In genomic region chr3:138459619-138460535, GRCh38 we compare ENCODE assay signal across 21 cellular contexts. TPM values are rescaled to one million over a fixed set of nuclear protein-coding genes. Genes with fewer than 3 reads are reported as not detected.
DNase-seq lines count a peak whose midpoint lies in the region; ATAC-seq and TF ChIP-seq lines count a peak whose summit lies in the region.
"Had no signal": no experiment of that assay in that cellular context is flagged by ENCODE, and none has a peak within 500 bp of the region (broad histone marks: within the 10 kb centered on the region; RNA-seq: fewer than 3 reads in every experiment).

No MANE protein-coding gene starts in this region.

- TF ChIP-seq CTCF in HCT116 (IDR thresholded peaks at IDR 0.05 in 2 of 3, conservative IDR thresholded peaks at IDR 0.05 in 1 of 3; ENCODE audit: borderline replicate concordance in 1 of 3, insufficient read depth in 1 of 3, low read depth in 2 of 3, low read length in 2 of 3) (peak in 2 of 3 experiments; percentile 4 to 11; a peak in 1 of 6 replicates), glutamatergic neuron (IDR thresholded peaks at IDR 0.05; ENCODE audit: partially characterized antibody, unreplicated experiment) (no peak), natural killer cell (IDR thresholded peaks at IDR 0.05) (no peak), endothelial cell (IDR thresholded peaks at IDR 0.05; ENCODE audit: unreplicated experiment) (no peak)

- no peak overlapping the region for H3K4me3 Mint-ChIP-seq in glutamatergic neuron (ENCODE audit: unreplicated experiment)
- no peak overlapping the region for H3K4me3 Mint-ChIP-seq in natural killer cell
- no peak overlapping the region for H3K4me3 Mint-ChIP-seq in endothelial cell (ENCODE audit: unreplicated experiment)
- H3K4me3 Mint-ChIP-seq: activated T-cell treated with anti-CD3 and anti-CD28 coated beads, Interleukin-2, amount 50 U/mL, for 72 hours; naive thymus-derived CD4-positive, alpha-beta T cell had no signal

- no peak overlapping the region for H3K4me3 ChIP-seq in HCT116 (replicated peaks in 1 of 2; ENCODE audit: low read depth in 1 of 2, low read length in 2 of 2)
- H3K4me3 ChIP-seq: breast epithelium had no signal

- no peaks in the 10 kb centered on the region for H3K79me2 ChIP-seq in HCT116 (ENCODE audit: insufficient read depth, low read length)

- TF ChIP-seq POLR2A in HCT116 (IDR thresholded peaks at IDR 0.05; ENCODE audit: borderline replicate concordance, extremely low read depth, insufficient read depth, insufficient read length), result no peak

- H3K4me2 ChIP-seq in HCT116 (ENCODE audit: low read length), result no peak overlapping the region

- no peaks in the 10 kb centered on the region for H4K20me1 ChIP-seq in HCT116 (ENCODE audit: insufficient read depth)

- POLR2A ChIA-PET in HCT116 (lab: Charles Lee), result no interaction called here

- H3K4me1 ChIP-seq in HCT116 (ENCODE audit: control insufficient read depth in 1 of 2, insufficient read depth in 2 of 2, low read length in 2 of 2), result peaks cover 0 to 5% of the 10 kb centered on the region in 2 experiments; a peak in 1 of 4 replicates
- H3K4me1 ChIP-seq: breast epithelium, Caco-2 had no signal

- H3K9me2 ChIP-seq in HCT116 (ENCODE audit: insufficient read depth), result no peaks in the 10 kb centered on the region

- no peak overlapping the region for H2AFZ ChIP-seq in HCT116 (ENCODE audit: low read depth, low read length, poor library complexity, severe bottlenecking)

- RAD21 ChIA-PET in HCT116 (lab: Charles Lee; ENCODE audit: low non-redundant PET in 1 of 2, low total read pairs in 2 of 2, uncharacterized antibody in 2 of 2, unreplicated experiment in 2 of 2), result no interaction called here

- no peaks in the 10 kb centered on the region for H3K27me3 ChIP-seq in HCT116 (ENCODE audit: insufficient read depth, low read length)
- H3K27me3 ChIP-seq: breast epithelium had no signal

- H3K9ac ChIP-seq in HCT116 (ENCODE audit: low read length), result no peak overlapping the region

- no peak for DNase-seq in HCT116 (ENCODE audit: low read depth, low spot score)
- peak; percentile 55 for DNase-seq in NCI-H2171 treated with DMSO at 0.1 percent for 48 hours (lab: John Stamatoyannopoulos, UW)
- DNase-seq in glutamatergic neuron, result no peak
- peak; percentile 78 for DNase-seq in posterior vena cava (ENCODE audit: low spot score)
- DNase-seq in natural killer cell, result no peak
- no peak for DNase-seq in endothelial cell (ENCODE audit: low spot score)
- DNase-seq in activated naive CD4-positive, alpha-beta T cell (lab: John Stamatoyannopoulos, UW), result no peak
- DNase-seq: activated CD4-positive, alpha-beta T cell treated with anti-CD3 and anti-CD28 coated beads, Interleukin-2, amount 50 U/mL, for 48 hours; activated T-cell treated with anti-CD3 and anti-CD28 coated beads, Interleukin-2, amount 50 U/mL, for 72 hours; naive thymus-derived CD4-positive, alpha-beta T cell; NCI-H1417; small intestine; stimulated activated CD4-positive, alpha-beta T cell treated with anti-CD3 and anti-CD28 coated beads, Interleukin-4, amount 100 ng/mL, for 4 hours had no signal

- H3K36me3 Mint-ChIP-seq in glutamatergic neuron (ENCODE audit: unreplicated experiment), result no peaks in the 10 kb centered on the region
- H3K36me3 Mint-ChIP-seq in natural killer cell, result no peaks in the 10 kb centered on the region
- H3K36me3 Mint-ChIP-seq in endothelial cell (ENCODE audit: low read depth, unreplicated experiment), result no peaks in the 10 kb centered on the region
- H3K36me3 Mint-ChIP-seq: naive thymus-derived CD4-positive, alpha-beta T cell had no signal

- ATAC-seq in HCT116 (peak; percentile 26; the same call in 1 of the 2 replicates), natural killer cell (no peak), GM18498 (IDR thresholded peaks at IDR 0.05; ENCODE audit: unreplicated experiment) (no peak)
- ATAC-seq: esophagus mucosa; naive thymus-derived CD4-positive, alpha-beta T cell had no signal

- no TSS peak for BruUV-seq in HCT116 (replicated peaks; lab: Mats Ljungman, UMichigan)

- no peaks in the 10 kb centered on the region for H3K36me3 ChIP-seq in HCT116 (ENCODE audit: control insufficient read depth in 1 of 2, insufficient read depth in 2 of 2, low read length in 2 of 2)
- H3K36me3 ChIP-seq: breast epithelium had no signal

- H3K9me3 Mint-ChIP-seq in glutamatergic neuron (ENCODE audit: unreplicated experiment) (peaks cover 4% of the 10 kb centered on the region), natural killer cell (no peaks in the 10 kb centered on the region), endothelial cell (ENCODE audit: unreplicated experiment) (no peaks in the 10 kb centered on the region)
- H3K9me3 Mint-ChIP-seq: activated T-cell treated with anti-CD3 and anti-CD28 coated beads, Interleukin-2, amount 50 U/mL, for 72 hours; naive thymus-derived CD4-positive, alpha-beta T cell had no signal

- H3K27me3 Mint-ChIP-seq in glutamatergic neuron (ENCODE audit: unreplicated experiment) (peaks cover 9% of the 10 kb centered on the region), natural killer cell (ENCODE audit: low read depth in 2 of 2) (no peaks in the 10 kb centered on the region), endothelial cell (ENCODE audit: unreplicated experiment) (peaks cover 12% of the 10 kb centered on the region)
- H3K27me3 Mint-ChIP-seq: progenitor cell of endocrine pancreas had no signal

- H3K4me1 Mint-ChIP-seq in glutamatergic neuron (ENCODE audit: low read depth, unreplicated experiment) (peaks cover 3% of the 10 kb centered on the region), natural killer cell (no peaks in the 10 kb centered on the region), endothelial cell (ENCODE audit: unreplicated experiment) (no peaks in the 10 kb centered on the region)

- H3K9me3 ChIP-seq in HCT116 (ENCODE audit: control insufficient read depth in 1 of 2, insufficient read depth in 1 of 2, low read depth in 1 of 2, low read length in 2 of 2), result no peaks in the 10 kb centered on the region
- H3K9me3 ChIP-seq: breast epithelium, Caco-2 had no signal

- intact Hi-C loops in HCT116 (cut with micrococcal nuclease), result loop anchor here (5.0 kb wide), 1 partner anchor 457 kb away; no protein-coding TSS in a partner anchor
- intact Hi-C loops in posterior vena cava (cut with DNase I), result no loop called here
- intact Hi-C loops in natural killer cell (cut with micrococcal nuclease), result no loop called here

- H3K27ac Mint-ChIP-seq in glutamatergic neuron (ENCODE audit: unreplicated experiment), result peak overlapping the region; percentile 17
- H3K27ac Mint-ChIP-seq in natural killer cell, result no peak overlapping the region
- H3K27ac Mint-ChIP-seq in endothelial cell (ENCODE audit: unreplicated experiment), result no peak overlapping the region
- H3K27ac Mint-ChIP-seq: activated T-cell treated with anti-CD3 and anti-CD28 coated beads, Interleukin-2, amount 50 U/mL, for 72 hours; naive thymus-derived CD4-positive, alpha-beta T cell; progenitor cell of endocrine pancreas had no signal

- no peak overlapping the region for H3K27ac ChIP-seq in HCT116 (ENCODE audit: low read depth, low read length)
- H3K27ac ChIP-seq: breast epithelium had no signal

- TF ChIP-seq RAD21 in HCT116 (IDR thresholded peaks at IDR 0.05; ENCODE audit: low read depth), result peak; percentile 46

- CTCF ChIA-PET in HCT116 (lab: Charles Lee), result interaction anchor here (1.4 to 1.6 kb wide), 3 partner anchors 12 to 464 kb away, joined by 3 to 7 read pairs (median 4); no protein-coding TSS in a partner anchor

TF ChIP-seq in HCT116, 20 proteins besides CTCF, POLR2A, EP300 and RAD21 (continues in another document):
- TF ChIP-seq ATF3 (IDR thresholded peaks at IDR 0.05) (no peak), ELF1 (IDR thresholded peaks at IDR 0.05; ENCODE audit: borderline replicate concordance, low read depth) (no peak), FOSL1 (IDR thresholded peaks at IDR 0.05; ENCODE audit: low read depth) (no peak), CBX3 (IDR thresholded peaks at IDR 0.05; ENCODE audit: low read depth) (no peak), CEBPB (IDR thresholded peaks at IDR 0.05; ENCODE audit: low read depth) (no peak)
- TF ChIP-seq, protein P1, sequence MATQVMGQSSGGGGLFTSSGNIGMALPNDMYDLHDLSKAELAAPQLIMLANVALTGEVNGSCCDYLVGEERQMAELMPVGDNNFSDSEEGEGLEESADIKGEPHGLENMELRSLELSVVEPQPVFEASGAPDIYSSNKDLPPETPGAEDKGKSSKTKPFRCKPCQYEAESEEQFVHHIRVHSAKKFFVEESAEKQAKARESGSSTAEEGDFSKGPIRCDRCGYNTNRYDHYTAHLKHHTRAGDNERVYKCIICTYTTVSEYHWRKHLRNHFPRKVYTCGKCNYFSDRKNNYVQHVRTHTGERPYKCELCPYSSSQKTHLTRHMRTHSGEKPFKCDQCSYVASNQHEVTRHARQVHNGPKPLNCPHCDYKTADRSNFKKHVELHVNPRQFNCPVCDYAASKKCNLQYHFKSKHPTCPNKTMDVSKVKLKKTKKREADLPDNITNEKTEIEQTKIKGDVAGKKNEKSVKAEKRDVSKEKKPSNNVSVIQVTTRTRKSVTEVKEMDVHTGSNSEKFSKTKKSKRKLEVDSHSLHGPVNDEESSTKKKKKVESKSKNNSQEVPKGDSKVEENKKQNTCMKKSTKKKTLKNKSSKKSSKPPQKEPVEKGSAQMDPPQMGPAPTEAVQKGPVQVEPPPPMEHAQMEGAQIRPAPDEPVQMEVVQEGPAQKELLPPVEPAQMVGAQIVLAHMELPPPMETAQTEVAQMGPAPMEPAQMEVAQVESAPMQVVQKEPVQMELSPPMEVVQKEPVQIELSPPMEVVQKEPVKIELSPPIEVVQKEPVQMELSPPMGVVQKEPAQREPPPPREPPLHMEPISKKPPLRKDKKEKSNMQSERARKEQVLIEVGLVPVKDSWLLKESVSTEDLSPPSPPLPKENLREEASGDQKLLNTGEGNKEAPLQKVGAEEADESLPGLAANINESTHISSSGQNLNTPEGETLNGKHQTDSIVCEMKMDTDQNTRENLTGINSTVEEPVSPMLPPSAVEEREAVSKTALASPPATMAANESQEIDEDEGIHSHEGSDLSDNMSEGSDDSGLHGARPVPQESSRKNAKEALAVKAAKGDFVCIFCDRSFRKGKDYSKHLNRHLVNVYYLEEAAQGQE (IDR thresholded peaks at IDR 0.05; ENCODE audit: low read depth), result no peak

RNA-seq across cellular contexts. Expression of gene ESYT3, which starts 25.5 kb away (rescaled TPM):
- total RNA-seq in HCT116 (2021; ENCODE audit: unreplicated experiment), result 0.05 TPM
- 0.12 and 0.26 TPM in 2 replicates for polyA plus RNA-seq in HCT116 (2012)
- total RNA-seq in glutamatergic neuron (ENCODE audit: unreplicated experiment), result not detected
- total RNA-seq in posterior vena cava, result under 1 TPM; 0.37 to 0.43 TPM
- not detected for total RNA-seq in natural killer cell
- not detected for total RNA-seq in endothelial cell (ENCODE audit: unreplicated experiment)
- total RNA-seq: glomerular endothelial cell, HT-29, lung microvascular endothelial cell had no signal

Comparison
In these comparisons a context has a peak if more than half of its experiments do, and no peak if none do; other contexts are left out.
1. DNase-seq: peak in NCI-H2171 treated with DMSO at 0.1 percent for 48 hours (single experiment) and posterior vena cava (single experiment); none in HCT116 (single experiment), glutamatergic neuron (single experiment), natural killer cell (single experiment), endothelial cell (single experiment) and activated naive CD4-positive, alpha-beta T cell (0 of 4).
2. CTCF ChIP-seq: peak in HCT116 (2 of 3); none in glutamatergic neuron (single experiment), natural killer cell (single experiment) and endothelial cell (single experiment).